ENCODE assay signal across 29 cellular contexts in genomic region chr7:156207306-156207705, GRCh38.
"Had no signal": no experiment of that assay in that cellular context is flagged by ENCODE, and none has a peak within 500 bp of the region (broad histone marks: within the 10 kb centered on the region; RNA-seq: fewer than 3 reads in every experiment).

No MANE protein-coding gene starts in this region.

- H3K9me3 ChIP-seq: colonic mucosa, esophagus muscularis mucosa, esophagus squamous epithelium, gastrocnemius medialis, gastroesophageal sphincter, heart left ventricle, heart right ventricle had no signal

- H3K27me3 Mint-ChIP-seq: dendritic cell treated with granulocyte-macrophage colony-stimulating factor and Interleukin-4, amounts not matched to agents 40 ng/mL and 50 ng/mL, for 4 days had no signal

- ATAC-seq: effector memory CD8-positive, alpha-beta T cell; esophagus mucosa; foreskin keratinocyte; gastrocnemius medialis; gastroesophageal sphincter; heart left ventricle; heart right ventricle had no signal

- H2AFZ ChIP-seq: hepatocyte had no signal

- H3K79me2 ChIP-seq: hepatocyte had no signal

- DNase-seq: colonic mucosa; cortex of kidney; dermis blood vessel endothelial cell; dorsolateral prefrontal cortex; effector CD4-positive, alpha-beta T cell; effector CD8-positive, alpha-beta T cell; effector memory CD4-positive, alpha-beta T cell; effector memory CD8-positive, alpha-beta T cell; erythroblast; esophagus squamous epithelium; foreskin fibroblast; foreskin keratinocyte; foreskin melanocyte; gastrocnemius medialis; glutamatergic neuron; head of caudate nucleus; heart left ventricle; heart right ventricle had no signal

- H3K4me2 ChIP-seq: hepatocyte had no signal

- H3K4me3 ChIP-seq: colonic mucosa, coronary artery, dorsolateral prefrontal cortex, esophagus muscularis mucosa, esophagus squamous epithelium, gastrocnemius medialis, gastroesophageal sphincter, heart left ventricle, heart right ventricle, hepatocyte had no signal

- H3K4me3 Mint-ChIP-seq: dendritic cell treated with granulocyte-macrophage colony-stimulating factor and Interleukin-4, amounts not matched to agents 40 ng/mL and 50 ng/mL, for 4 days; effector memory CD8-positive, alpha-beta T cell had no signal

- H3K27ac Mint-ChIP-seq: dendritic cell treated with granulocyte-macrophage colony-stimulating factor and Interleukin-4, amounts not matched to agents 40 ng/mL and 50 ng/mL, for 4 days; effector memory CD8-positive, alpha-beta T cell had no signal

- H3K36me3 ChIP-seq: colonic mucosa, esophagus muscularis mucosa, esophagus squamous epithelium, gastrocnemius medialis, gastroesophageal sphincter, heart left ventricle, heart right ventricle had no signal

- H3K9me3 Mint-ChIP-seq: dendritic cell treated with granulocyte-macrophage colony-stimulating factor and Interleukin-4, amounts not matched to agents 40 ng/mL and 50 ng/mL, for 4 days; effector memory CD8-positive, alpha-beta T cell had no signal

- H3K27ac ChIP-seq: colonic mucosa, coronary artery, dorsolateral prefrontal cortex, epithelial cell of prostate, esophagus muscularis mucosa, esophagus squamous epithelium, foreskin keratinocyte, gastrocnemius medialis, gastroesophageal sphincter, heart left ventricle, heart right ventricle, hepatocyte had no signal

- H3K4me1 ChIP-seq: colonic mucosa, esophagus muscularis mucosa, esophagus squamous epithelium, foreskin keratinocyte, gastrocnemius medialis, gastroesophageal sphincter, heart left ventricle, heart right ventricle had no signal

- FAIRE-seq: colon, endometrium, endothelial cell of umbilical vein, frontal cortex had no signal

- H3K27me3 ChIP-seq: colonic mucosa, esophagus squamous epithelium, foreskin keratinocyte, gastrocnemius medialis, hepatocyte had no signal
